Comparison of ENCODE assay signal across 11 cellular contexts in the genomic region with DNA sequence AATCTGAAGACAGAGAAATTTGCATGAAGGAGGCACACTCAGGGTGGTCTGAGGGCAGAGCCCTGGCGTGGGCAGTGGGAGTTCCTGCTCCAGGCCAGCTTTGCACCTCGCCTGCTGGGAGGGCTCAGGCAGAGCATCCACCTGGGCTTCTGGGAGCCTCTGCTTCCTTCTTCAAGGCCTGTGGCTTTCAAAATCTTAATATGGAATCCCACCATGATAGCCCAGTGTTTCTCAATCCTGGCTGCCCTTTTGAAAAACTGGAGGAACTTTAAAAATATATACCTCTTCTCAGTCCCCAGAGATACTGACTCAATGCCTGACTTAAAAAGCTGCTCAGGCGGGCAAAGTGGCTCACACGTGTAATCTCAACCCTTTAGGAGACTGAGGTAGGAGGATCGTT. TPM values are rescaled to one million over a fixed set of nuclear protein-coding genes. Genes with fewer than 3 reads are reported as not detected.
DNase-seq lines count a peak whose midpoint lies in the region; ATAC-seq and TF ChIP-seq lines count a peak whose summit lies in the region.
"Had no signal": no experiment of that assay in that cellular context is flagged by ENCODE, and none has a peak within 500 bp of the region (broad histone marks: within the 10 kb centered on the region; RNA-seq: fewer than 3 reads in every experiment).

No MANE protein-coding gene starts in this region.

- no peaks in the 10 kb centered on the region for H3K36me3 ChIP-seq in heart right ventricle
- no peaks in the 10 kb centered on the region for H3K36me3 ChIP-seq in transverse colon

- no peak for DNase-seq in heart right ventricle
- no peak for DNase-seq in Right ventricle myocardium superior
- no peak for DNase-seq in activated naive CD8-positive, alpha-beta T cell treated with anti-CD3 and anti-CD28 coated beads, Interleukin-2, amount 50 U/mL, for 24 hours
- no peak for DNase-seq in memory B cell (ENCODE audit: low spot score in 2 of 2)
- no peak for DNase-seq in transverse colon
- DNase-seq in HuH-7 (ENCODE audit: low spot score) = no peak
- no peak for DNase-seq in mesenteric fat pad (ENCODE audit: low spot score)
- DNase-seq: NCI-H1092 treated with DMSO at 0.1 percent for 48 hours had no signal

- intact Hi-C loops in heart right ventricle (cut with DNase I) = loop anchor here in 1 of 10 donors (10.0 kb wide), 1 partner anchor 493 kb away; the partner anchor contains the start of gene CDH23
- intact Hi-C loops in Right ventricle myocardium superior (cut with DNase I) = loop anchor here (2.0 kb wide), 1 partner anchor 53 kb away; no protein-coding TSS in a partner anchor
- intact Hi-C loops in transverse colon (cut with DNase I; ENCODE audit: low total_unique reads) = no loop called here

- whole genome bisulfite sequencing in heart right ventricle, 2 donors = 87 to 91% methylated on average over 5 of the region's 5 CpGs
- WGBS in transverse colon (ENCODE audit: low coverage in 1 of 2), 2 donors = 63 to 81% methylated on average over 2 to 5 of the region's 5 CpGs

- no peak for TF ChIP-seq POLR2A in transverse colon (IDR thresholded peaks at IDR 0.05)

- no peak for ATAC-seq in heart right ventricle
- no peak for ATAC-seq in Right ventricle myocardium superior (ENCODE audit: poor library complexity)
- no peak for ATAC-seq in activated naive CD8-positive, alpha-beta T cell treated with anti-CD3 and anti-CD28 coated beads, Interleukin-2, amount 50 U/mL, for 24 hours
- no peak for ATAC-seq in memory B cell (ENCODE audit: low read depth)
- ATAC-seq in GM18498 (IDR thresholded peaks at IDR 0.05; ENCODE audit: unreplicated experiment) = no peak

- H3K27me3 ChIP-seq in heart right ventricle (no peaks in the 10 kb centered on the region), transverse colon (peaks cover 3% of the 10 kb centered on the region)

- no peak overlapping the region for H3K27ac Mint-ChIP-seq in activated naive CD8-positive, alpha-beta T cell treated with anti-CD3 and anti-CD28 coated beads, Interleukin-2, amount 50 U/mL, for 24 hours
- H3K27ac Mint-ChIP-seq in memory B cell = no peak overlapping the region
- H3K27ac Mint-ChIP-seq: GM23338 had no signal

- no peak for TF ChIP-seq EP300 in transverse colon (IDR thresholded peaks at IDR 0.05; ENCODE audit: low read depth)

- H3K9me3 Mint-ChIP-seq in activated naive CD8-positive, alpha-beta T cell treated with anti-CD3 and anti-CD28 coated beads, Interleukin-2, amount 50 U/mL, for 24 hours = no peaks in the 10 kb centered on the region
- no peaks in the 10 kb centered on the region for H3K9me3 Mint-ChIP-seq in memory B cell
- H3K9me3 Mint-ChIP-seq: GM23338 had no signal

- TF ChIP-seq CTCF in heart right ventricle (IDR thresholded peaks at IDR 0.05) (no peak), transverse colon (IDR thresholded peaks at IDR 0.05) (no peak)

- peak overlapping the region in 2 of 10 donors; percentile 53 to 64 for H3K4me3 ChIP-seq in heart right ventricle
- H3K4me3 ChIP-seq in transverse colon = peak overlapping the region in 1 of 4 donors; percentile 53

- H3K4me1 ChIP-seq in heart right ventricle (peaks cover 0 to 65% (median 16%) of the 10 kb centered on the region in 9 donors), transverse colon (peaks cover 0 to 21% (median 11%) of the 10 kb centered on the region in 4 donors)

- peaks cover 7% of the 10 kb centered on the region for H3K27me3 Mint-ChIP-seq in activated naive CD8-positive, alpha-beta T cell treated with anti-CD3 and anti-CD28 coated beads, Interleukin-2, amount 50 U/mL, for 24 hours
- no peaks in the 10 kb centered on the region for H3K27me3 Mint-ChIP-seq in memory B cell

- in situ Hi-C loops in transverse colon (cut with MboI; ENCODE audit: low pct_ligation_motif_present in 1 of 4, low pct_unique_long_range_greater_than_20kb in 1 of 4, low sequenced_read_pairs in 3 of 4) = loop anchor here in 2 of 4 donors (25.0 kb wide), 1 partner anchor 450 kb away; no protein-coding TSS in a partner anchor

- H3K27ac ChIP-seq in heart right ventricle (peak overlapping the region in 7 of 10 donors; percentile 63 to 93 (median 70)), transverse colon (peak overlapping the region; percentile 71 to 83 (median 76))
- H3K27ac ChIP-seq: C4-2B had no signal

- H3K9me3 ChIP-seq in heart right ventricle (no peaks in the 10 kb centered on the region), transverse colon (no peaks in the 10 kb centered on the region)

- H3K4me3 Mint-ChIP-seq in activated naive CD8-positive, alpha-beta T cell treated with anti-CD3 and anti-CD28 coated beads, Interleukin-2, amount 50 U/mL, for 24 hours = peak overlapping the region; percentile 82
- peak overlapping the region; percentile 2 for H3K4me3 Mint-ChIP-seq in memory B cell

- H3K36me3 Mint-ChIP-seq in activated naive CD8-positive, alpha-beta T cell treated with anti-CD3 and anti-CD28 coated beads, Interleukin-2, amount 50 U/mL, for 24 hours (ENCODE audit: low read depth) = no peaks in the 10 kb centered on the region
- H3K36me3 Mint-ChIP-seq in memory B cell = no peaks in the 10 kb centered on the region

- H3K4me1 Mint-ChIP-seq in activated naive CD8-positive, alpha-beta T cell treated with anti-CD3 and anti-CD28 coated beads, Interleukin-2, amount 50 U/mL, for 24 hours = peaks cover 29% of the 10 kb centered on the region
- peaks cover 26% of the 10 kb centered on the region for H3K4me1 Mint-ChIP-seq in memory B cell

RNA-seq across cellular contexts. Expression of gene PSAP, which starts 36.7 kb away (rescaled TPM):
- total RNA-seq in heart right ventricle = 1,000 to 10,000 TPM; 1,446 to 2,078 (median 1,666) TPM
- 100 to 1,000 TPM; 443 to 780 TPM for polyA plus RNA-seq in heart right ventricle
- 1,816 TPM for total RNA-seq in Right ventricle myocardium superior
- 100 to 1,000 TPM; 383 to 667 (median 478) TPM for total RNA-seq in transverse colon
- total RNA-seq in mesenteric fat pad = 1,414 TPM
